ENCODE assay signal across 1 cellular context in genomic region chr17:76048025-76048605, GRCh38.
A peak's percentile ranks its signal among the peaks of the same experiment; 100 is the strongest.
TF ChIP-seq lines count a peak whose summit lies in the region.

No MANE protein-coding gene starts in this region.

TF ChIP-seq in GM12878, 131 proteins besides CTCF, POLR2A, EP300 and RAD21:
- TF ChIP-seq SRF (IDR thresholded peaks at IDR 0.05; ENCODE audit: low read depth in 2 of 2, low read length in 2 of 2), result peak in 1 of 2 experiments; percentile 51; a peak in 1 of 4 replicates
- peak; percentile 47; the same call in 1 of the 2 replicates for TF ChIP-seq RUNX3 (IDR thresholded peaks at IDR 0.05; ENCODE audit: low read length)
- peak; percentile 82; the same call in 1 of the 2 replicates for TF ChIP-seq SPI1 (IDR thresholded peaks at IDR 0.05; ENCODE audit: borderline replicate concordance, insufficient read depth, low read depth, low read length)
- no peak for TF ChIP-seq PBX3 (IDR thresholded peaks at IDR 0.05; ENCODE audit: insufficient replicate concordance, low read depth, low read length)
